23 cellular contexts compared by ENCODE assay signal in the genomic region with DNA sequence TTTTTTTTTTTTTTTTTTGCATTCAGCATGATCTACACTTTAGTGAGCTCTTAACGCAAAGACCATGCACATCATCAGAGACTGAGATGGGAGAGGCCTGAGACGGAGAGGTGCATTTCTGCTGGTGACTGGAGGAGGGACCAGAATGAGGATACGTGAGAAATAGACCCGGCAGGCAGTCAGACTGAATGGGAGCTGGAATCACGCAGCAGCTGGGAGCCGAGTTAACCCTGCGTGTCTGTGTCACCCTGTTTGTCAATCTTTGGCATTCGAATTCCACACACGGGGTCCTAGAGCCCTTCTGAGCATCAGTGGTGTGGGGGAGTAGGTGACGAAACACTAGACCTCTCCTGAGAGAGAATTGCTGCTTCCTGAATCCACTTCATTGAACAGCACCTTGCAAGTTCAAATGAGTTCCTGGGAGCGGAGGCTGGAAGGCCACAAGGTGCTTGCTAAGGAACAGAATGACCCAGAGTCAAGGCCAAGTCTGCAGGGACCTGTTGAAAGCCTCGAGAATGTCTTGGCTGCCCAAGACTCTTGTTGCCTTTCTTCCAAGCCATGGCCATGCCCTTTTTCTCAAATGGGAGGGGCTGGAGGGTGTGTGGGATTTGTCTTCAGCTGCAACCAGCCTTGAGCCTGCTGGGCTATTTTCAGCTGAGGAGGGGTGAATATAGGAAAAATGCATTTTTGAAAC.
DNase-seq lines count a peak whose midpoint lies in the region; ATAC-seq and TF ChIP-seq lines count a peak whose summit lies in the region.
"Had no signal": no experiment of that assay in that cellular context is flagged by ENCODE, and none has a peak within 500 bp of the region (broad histone marks: within the 10 kb centered on the region; RNA-seq: fewer than 3 reads in every experiment).

No MANE protein-coding gene starts in this region.

- H3K9me3 ChIP-seq in OCI-LY3 (ENCODE audit: insufficient read depth, low read length): no peaks in the 10 kb centered on the region
- H3K9me3 ChIP-seq: Caco-2, left ventricle myocardium inferior, SK-N-SH, upper lobe of right lung had no signal

- peak; percentile 18 for ATAC-seq in GM18498 (IDR thresholded peaks at IDR 0.05; ENCODE audit: unreplicated experiment)
- ATAC-seq in GM19452 (IDR thresholded peaks at IDR 0.05; ENCODE audit: unreplicated experiment): peak; percentile 2
- ATAC-seq in HG03066 (IDR thresholded peaks at IDR 0.05; ENCODE audit: low read depth, unreplicated experiment): peak; percentile 3
- no peak for ATAC-seq in WTC11
- ATAC-seq in GM18858 (IDR thresholded peaks at IDR 0.05; ENCODE audit: unreplicated experiment): no peak
- no peak for ATAC-seq in HG02938 (IDR thresholded peaks at IDR 0.05; ENCODE audit: unreplicated experiment)
- ATAC-seq: upper lobe of right lung had no signal

- POLR2A ChIA-PET in WTC11 (lab: Charles Lee): no interaction called here

- DNase-seq in AG20443 (ENCODE audit: low spot score) (no peak), WTC11 (ENCODE audit: low spot score) (no peak)
- DNase-seq: activated CD4-positive, alpha-beta T cell treated with anti-CD3 and anti-CD28 coated beads, Interleukin-2, amount 50 U/mL, for 4 hours; activated CD8-positive, alpha-beta memory T cell treated with anti-CD3 and anti-CD28 coated beads, Interleukin-2, amount 50 U/mL, for 48 hours; activated naive CD8-positive, alpha-beta T cell treated with anti-CD3 and anti-CD28 coated beads for 36 hours; Caco-2; left ventricle myocardium inferior; midbrain; NCI-H1694 treated with DMSO at 0.1 percent for 48 hours; NCI-H526; posterior cingulate gyrus; substantia nigra; upper lobe of right lung had no signal

- H3K9me3 Mint-ChIP-seq in WTC11: no peaks in the 10 kb centered on the region
- H3K9me3 Mint-ChIP-seq: activated naive CD8-positive, alpha-beta T cell treated with anti-CD3 and anti-CD28 coated beads for 36 hours; natural killer cell treated with Interleukin-12 subunit alpha and Interleukin-12 subunit beta and Interleukin-15 and Interleukin-18, amount 100 ng/mL, for 72 hours had no signal

- peak overlapping the region; percentile 24 for H3K4me2 ChIP-seq in OCI-LY3 (ENCODE audit: low read length)
- H3K4me2 ChIP-seq: SK-N-SH had no signal

- H3K27me3 Mint-ChIP-seq in WTC11 (ENCODE audit: low read depth): no peaks in the 10 kb centered on the region

- no peak overlapping the region for H3K4me3 ChIP-seq in OCI-LY3 (ENCODE audit: low read length)
- H3K4me3 ChIP-seq: left ventricle myocardium inferior, upper lobe of right lung had no signal

- no peaks in the 10 kb centered on the region for H3K36me3 Mint-ChIP-seq in WTC11
- H3K36me3 Mint-ChIP-seq: activated naive CD8-positive, alpha-beta T cell treated with anti-CD3 and anti-CD28 coated beads for 36 hours; natural killer cell treated with Interleukin-12 subunit alpha and Interleukin-12 subunit beta and Interleukin-15 and Interleukin-18, amount 100 ng/mL, for 72 hours had no signal

- H4K20me1 ChIP-seq in OCI-LY3 (ENCODE audit: insufficient read depth, low read length): no peaks in the 10 kb centered on the region

- H3K27me3 ChIP-seq in OCI-LY3 (ENCODE audit: low read depth, low read length): peaks cover 21% of the 10 kb centered on the region
- H3K27me3 ChIP-seq: upper lobe of right lung had no signal

- H3K27ac Mint-ChIP-seq in WTC11: no peak overlapping the region
- H3K27ac Mint-ChIP-seq: activated naive CD8-positive, alpha-beta T cell treated with anti-CD3 and anti-CD28 coated beads for 36 hours; B cell; natural killer cell treated with Interleukin-12 subunit alpha and Interleukin-12 subunit beta and Interleukin-15 and Interleukin-18, amount 100 ng/mL, for 72 hours had no signal

- peaks cover 53% of the 10 kb centered on the region for H3K4me1 Mint-ChIP-seq in WTC11

- no peaks in the 10 kb centered on the region for H3K79me2 ChIP-seq in OCI-LY3 (ENCODE audit: low read length)

- H3K9ac ChIP-seq in OCI-LY3 (ENCODE audit: low read length): no peak overlapping the region
- H3K9ac ChIP-seq: SK-N-SH had no signal

- CTCF ChIA-PET in WTC11 (lab: Charles Lee): interaction anchor here (0.8 to 1.4 kb wide), 3 partner anchors 9 to 183 kb away, joined by 3 to 7 read pairs (median 7); no protein-coding TSS in a partner anchor

- H3K36me3 ChIP-seq in OCI-LY3 (replicated peaks; ENCODE audit: low read depth, low read length): no peaks in the 10 kb centered on the region
- H3K36me3 ChIP-seq: left ventricle myocardium inferior, upper lobe of right lung had no signal

- no peak overlapping the region for H3K27ac ChIP-seq in OCI-LY3 (ENCODE audit: low read length)
- H3K27ac ChIP-seq: left ventricle myocardium inferior, upper lobe of right lung, VCaP had no signal

- no peak for TF ChIP-seq CTCF in OCI-LY3 (IDR thresholded peaks at IDR 0.05; ENCODE audit: low read depth, low read length)
- no peak for TF ChIP-seq CTCF in WTC11 (IDR thresholded peaks at IDR 0.05)

- H2AFZ ChIP-seq in OCI-LY3 (ENCODE audit: low read depth, low read length): no peak overlapping the region

- H3K4me3 Mint-ChIP-seq in WTC11: no peak overlapping the region
- H3K4me3 Mint-ChIP-seq: activated naive CD8-positive, alpha-beta T cell treated with anti-CD3 and anti-CD28 coated beads for 36 hours; B cell; natural killer cell treated with Interleukin-12 subunit alpha and Interleukin-12 subunit beta and Interleukin-15 and Interleukin-18, amount 100 ng/mL, for 72 hours had no signal

- H3K4me1 ChIP-seq in OCI-LY3 (ENCODE audit: low read length): peaks cover 52% of the 10 kb centered on the region
- H3K4me1 ChIP-seq: Caco-2 had no signal

TF ChIP-seq in WTC11, 78 proteins besides CTCF, POLR2A, EP300 and RAD21 (continues in another document):
- TF ChIP-seq, protein P1, sequence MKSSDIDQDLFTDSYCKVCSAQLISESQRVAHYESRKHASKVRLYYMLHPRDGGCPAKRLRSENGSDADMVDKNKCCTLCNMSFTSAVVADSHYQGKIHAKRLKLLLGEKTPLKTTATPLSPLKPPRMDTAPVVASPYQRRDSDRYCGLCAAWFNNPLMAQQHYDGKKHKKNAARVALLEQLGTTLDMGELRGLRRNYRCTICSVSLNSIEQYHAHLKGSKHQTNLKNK (CRISPR knock-in tag; IDR thresholded peaks at IDR 0.05): no peak
- no peak for TF ChIP-seq CREB1 (CRISPR knock-in tag; IDR thresholded peaks at IDR 0.05)
- TF ChIP-seq FOXP1 (CRISPR knock-in tag; IDR thresholded peaks at IDR 0.05; ENCODE audit: borderline replicate concordance): no peak
- no peak for TF ChIP-seq TP53 (CRISPR knock-in tag; IDR thresholded peaks at IDR 0.05)
- TF ChIP-seq RELA (CRISPR knock-in tag; IDR thresholded peaks at IDR 0.05; ENCODE audit: borderline replicate concordance): no peak
- TF ChIP-seq, protein P2, sequence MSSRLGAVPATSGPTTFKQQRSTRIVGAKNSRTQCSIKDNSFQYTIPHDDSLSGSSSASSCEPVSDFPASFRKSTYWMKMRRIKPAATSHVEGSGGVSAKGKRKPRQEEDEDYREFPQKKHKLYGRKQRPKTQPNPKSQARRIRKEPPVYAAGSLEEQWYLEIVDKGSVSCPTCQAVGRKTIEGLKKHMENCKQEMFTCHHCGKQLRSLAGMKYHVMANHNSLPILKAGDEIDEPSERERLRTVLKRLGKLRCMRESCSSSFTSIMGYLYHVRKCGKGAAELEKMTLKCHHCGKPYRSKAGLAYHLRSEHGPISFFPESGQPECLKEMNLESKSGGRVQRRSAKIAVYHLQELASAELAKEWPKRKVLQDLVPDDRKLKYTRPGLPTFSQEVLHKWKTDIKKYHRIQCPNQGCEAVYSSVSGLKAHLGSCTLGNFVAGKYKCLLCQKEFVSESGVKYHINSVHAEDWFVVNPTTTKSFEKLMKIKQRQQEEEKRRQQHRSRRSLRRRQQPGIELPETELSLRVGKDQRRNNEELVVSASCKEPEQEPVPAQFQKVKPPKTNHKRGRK (CRISPR knock-in tag; IDR thresholded peaks at IDR 0.05; ENCODE audit: borderline replicate concordance): no peak
- no peak for TF ChIP-seq SP1 (CRISPR knock-in tag; conservative IDR thresholded peaks at IDR 0.05)
- TF ChIP-seq, protein P3, sequence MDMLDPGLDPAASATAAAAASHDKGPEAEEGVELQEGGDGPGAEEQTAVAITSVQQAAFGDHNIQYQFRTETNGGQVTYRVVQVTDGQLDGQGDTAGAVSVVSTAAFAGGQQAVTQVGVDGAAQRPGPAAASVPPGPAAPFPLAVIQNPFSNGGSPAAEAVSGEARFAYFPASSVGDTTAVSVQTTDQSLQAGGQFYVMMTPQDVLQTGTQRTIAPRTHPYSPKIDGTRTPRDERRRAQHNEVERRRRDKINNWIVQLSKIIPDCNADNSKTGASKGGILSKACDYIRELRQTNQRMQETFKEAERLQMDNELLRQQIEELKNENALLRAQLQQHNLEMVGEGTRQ (CRISPR knock-in tag; IDR thresholded peaks at IDR 0.05): no peak
- TF ChIP-seq, protein P4, sequence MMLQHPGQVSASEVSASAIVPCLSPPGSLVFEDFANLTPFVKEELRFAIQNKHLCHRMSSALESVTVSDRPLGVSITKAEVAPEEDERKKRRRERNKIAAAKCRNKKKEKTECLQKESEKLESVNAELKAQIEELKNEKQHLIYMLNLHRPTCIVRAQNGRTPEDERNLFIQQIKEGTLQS (CRISPR knock-in tag; conservative IDR thresholded peaks at IDR 0.05): no peak
- TF ChIP-seq ZNF263 (CRISPR knock-in tag; IDR thresholded peaks at IDR 0.05; ENCODE audit: low read depth): no peak
- no peak for TF ChIP-seq NR2C2 (CRISPR knock-in tag; IDR thresholded peaks at IDR 0.05)
- TF ChIP-seq, protein P5, sequence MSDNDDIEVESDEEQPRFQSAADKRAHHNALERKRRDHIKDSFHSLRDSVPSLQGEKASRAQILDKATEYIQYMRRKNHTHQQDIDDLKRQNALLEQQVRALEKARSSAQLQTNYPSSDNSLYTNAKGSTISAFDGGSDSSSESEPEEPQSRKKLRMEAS (CRISPR knock-in tag; IDR thresholded peaks at IDR 0.05): no peak
- TF ChIP-seq, protein P6, sequence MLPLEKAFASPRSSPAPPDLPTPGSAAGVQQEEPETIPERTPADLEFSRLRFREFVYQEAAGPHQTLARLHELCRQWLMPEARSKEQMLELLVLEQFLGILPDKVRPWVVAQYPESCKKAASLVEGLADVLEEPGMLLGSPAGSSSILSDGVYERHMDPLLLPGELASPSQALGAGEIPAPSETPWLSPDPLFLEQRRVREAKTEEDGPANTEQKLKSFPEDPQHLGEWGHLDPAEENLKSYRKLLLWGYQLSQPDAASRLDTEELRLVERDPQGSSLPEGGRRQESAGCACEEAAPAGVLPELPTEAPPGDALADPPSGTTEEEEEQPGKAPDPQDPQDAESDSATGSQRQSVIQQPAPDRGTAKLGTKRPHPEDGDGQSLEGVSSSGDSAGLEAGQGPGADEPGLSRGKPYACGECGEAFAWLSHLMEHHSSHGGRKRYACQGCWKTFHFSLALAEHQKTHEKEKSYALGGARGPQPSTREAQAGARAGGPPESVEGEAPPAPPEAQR (CRISPR knock-in tag; IDR thresholded peaks at IDR 0.05): no peak

Comparison
In these comparisons a context has a peak if more than half of its experiments do, and no peak if none do; other contexts are left out.
1. ATAC-seq: peak in GM18498 (single experiment), GM19452 (single experiment) and HG03066 (single experiment); none in WTC11 (single experiment), GM18858 (single experiment) and HG02938 (single experiment).